17 cellular contexts compared by ENCODE assay signal in the genomic region with DNA sequence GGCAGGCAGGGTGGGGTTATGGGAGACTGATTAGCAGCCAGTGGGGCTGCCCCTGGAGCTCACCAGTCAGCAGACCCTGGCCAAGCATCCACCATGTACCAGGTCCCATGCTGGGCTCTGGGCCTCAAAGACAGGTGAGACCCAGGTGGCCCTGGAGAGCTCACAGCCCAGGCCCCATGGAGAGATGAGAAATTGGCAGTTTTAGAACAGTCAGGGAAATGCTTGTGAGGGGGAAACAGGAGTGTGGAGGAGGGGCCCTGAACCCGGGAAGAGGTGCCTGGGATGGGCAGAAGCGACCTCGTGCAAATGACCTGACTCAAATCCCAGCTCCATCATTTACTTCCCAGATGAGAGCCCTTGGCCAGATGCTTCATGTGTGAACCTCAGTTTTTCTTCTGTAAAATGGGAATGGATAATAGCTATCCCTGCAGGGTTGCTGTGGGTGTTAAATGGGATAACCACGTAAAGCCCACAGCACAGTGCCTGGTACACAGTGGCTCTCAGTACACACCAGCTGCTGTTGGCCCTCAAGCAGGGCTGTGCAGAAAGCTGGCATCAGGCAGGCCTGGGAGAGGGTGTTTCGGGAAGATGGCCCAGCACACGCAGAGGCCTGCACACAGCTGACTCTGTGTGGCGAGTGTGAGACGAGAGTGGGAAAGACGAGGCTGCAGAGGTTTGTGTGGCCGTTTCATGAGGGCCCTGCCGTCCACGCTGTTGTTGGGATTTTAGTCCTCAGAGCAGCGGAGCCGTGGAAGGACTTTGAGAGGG.
DNase-seq lines count a peak whose midpoint lies in the region; ATAC-seq and TF ChIP-seq lines count a peak whose summit lies in the region.
"Had no signal": no experiment of that assay in that cellular context is flagged by ENCODE, and none has a peak within 500 bp of the region (broad histone marks: within the 10 kb centered on the region; RNA-seq: fewer than 3 reads in every experiment).

No MANE protein-coding gene starts in this region.

- intact Hi-C loops in esophagus muscularis mucosa (cut with DNase I) (no loop called here), vagina (cut with DNase I) (no loop called here)

- no peak overlapping the region for H3K27ac Mint-ChIP-seq in activated CD8-positive, alpha-beta memory T cell treated with anti-CD3 and anti-CD28 coated beads, Interleukin-2, amount 10 ng/mL, durations not matched to agents 7 days and 5 days
- H3K27ac Mint-ChIP-seq in osteocyte (ENCODE audit: unreplicated experiment) (no peak overlapping the region), endothelial cell (ENCODE audit: unreplicated experiment) (no peak overlapping the region)
- no peak overlapping the region for H3K27ac Mint-ChIP-seq in activated naive CD4-positive, alpha-beta T cell treated with anti-CD3 and anti-CD28 coated beads, Interleukin-2, amount 50 U/mL, for 72 hours

- 81% methylated on average over 14 of the region's 14 CpGs for WGBS in esophagus muscularis mucosa

- H3K4me3 ChIP-seq in esophagus muscularis mucosa, result no peak overlapping the region
- no peak overlapping the region for H3K4me3 ChIP-seq in vagina
- H3K4me3 ChIP-seq: A549, PC-9 had no signal

- no peaks in the 10 kb centered on the region for H3K9me3 Mint-ChIP-seq in activated CD8-positive, alpha-beta memory T cell treated with anti-CD3 and anti-CD28 coated beads, Interleukin-2, amount 10 ng/mL, durations not matched to agents 7 days and 5 days (ENCODE audit: low read depth)
- H3K9me3 Mint-ChIP-seq in osteocyte (ENCODE audit: unreplicated experiment) (no peaks in the 10 kb centered on the region), endothelial cell (ENCODE audit: unreplicated experiment) (no peaks in the 10 kb centered on the region)
- H3K9me3 Mint-ChIP-seq in activated naive CD4-positive, alpha-beta T cell treated with anti-CD3 and anti-CD28 coated beads, Interleukin-2, amount 50 U/mL, for 72 hours, result no peaks in the 10 kb centered on the region
- H3K9me3 Mint-ChIP-seq: CD14-positive monocyte had no signal

- H3K27me3 ChIP-seq in esophagus muscularis mucosa, result peaks cover 0 to 46% (median 0%) of the 10 kb centered on the region in 4 donors
- H3K27me3 ChIP-seq in vagina, result no peaks in the 10 kb centered on the region

- no peak for ATAC-seq in activated CD8-positive, alpha-beta memory T cell treated with anti-CD3 and anti-CD28 coated beads, Interleukin-2, amount 10 ng/mL, durations not matched to agents 7 days and 5 days
- no peak for ATAC-seq in activated naive CD4-positive, alpha-beta T cell treated with anti-CD3 and anti-CD28 coated beads, Interleukin-2, amount 50 U/mL, for 72 hours
- ATAC-seq in SK-N-SH treated with all-trans-retinoic acid at 6 μM for 48 hours, result no peak
- ATAC-seq: A549 had no signal

- no peak overlapping the region for H3K4me3 Mint-ChIP-seq in activated CD8-positive, alpha-beta memory T cell treated with anti-CD3 and anti-CD28 coated beads, Interleukin-2, amount 10 ng/mL, durations not matched to agents 7 days and 5 days
- H3K4me3 Mint-ChIP-seq in osteocyte (ENCODE audit: unreplicated experiment) (no peak overlapping the region), endothelial cell (ENCODE audit: unreplicated experiment) (no peak overlapping the region)
- H3K4me3 Mint-ChIP-seq: CD14-positive monocyte had no signal

- H3K27ac ChIP-seq in esophagus muscularis mucosa (replicated peaks in 1 of 4), result no peak overlapping the region
- no peak overlapping the region for H3K27ac ChIP-seq in vagina
- H3K27ac ChIP-seq: A549, PC-9 had no signal

- H3K27me3 Mint-ChIP-seq in activated CD8-positive, alpha-beta memory T cell treated with anti-CD3 and anti-CD28 coated beads, Interleukin-2, amount 10 ng/mL, durations not matched to agents 7 days and 5 days, result peaks cover 16% of the 10 kb centered on the region
- H3K27me3 Mint-ChIP-seq in osteocyte (ENCODE audit: unreplicated experiment), result peaks cover 2% of the 10 kb centered on the region
- H3K27me3 Mint-ChIP-seq in endothelial cell (ENCODE audit: unreplicated experiment), result peaks cover 2% of the 10 kb centered on the region

- CTCF ChIA-PET in activated CD8-positive, alpha-beta memory T cell treated with anti-CD3 and anti-CD28 coated beads, Interleukin-2, amount 10 ng/mL, durations not matched to agents 7 days and 5 days (lab: Charles Lee), result no interaction called here

- TF ChIP-seq CTCF in esophagus muscularis mucosa (IDR thresholded peaks at IDR 0.05) (no peak), osteocyte (IDR thresholded peaks at IDR 0.05) (no peak), vagina (IDR thresholded peaks at IDR 0.05) (no peak), endothelial cell (IDR thresholded peaks at IDR 0.05; ENCODE audit: unreplicated experiment) (no peak)

- peak; percentile 15 for DNase-seq in activated CD8-positive, alpha-beta memory T cell treated with anti-CD3 and anti-CD28 coated beads, Interleukin-2, amount 10 ng/mL, durations not matched to agents 7 days and 5 days
- no peak for DNase-seq in activated CD8-positive, alpha-beta memory T cell treated with anti-CD3 and anti-CD28 coated beads, Interleukin-2, amount 50 U/mL, for 4 hours
- DNase-seq in esophagus muscularis mucosa (ENCODE audit: extremely low spot score) (peak; percentile 72), osteocyte (ENCODE audit: extremely low spot score, unreplicated experiment) (peak; percentile 53), vagina (ENCODE audit: extremely low spot score in 2 of 2) (peak; percentile 69 to 74), endothelial cell (ENCODE audit: low spot score) (no peak)
- DNase-seq in activated naive CD4-positive, alpha-beta T cell treated with anti-CD3 and anti-CD28 coated beads, Interleukin-2, amount 50 U/mL, for 72 hours (ENCODE audit: low spot score in 2 of 2), result no peak
- DNase-seq: Caco-2, MV-4-11, NCI-H1436 treated with DMSO at 0.1 percent for 48 hours, NCI-H2107, NCI-H345, NCI-H526 treated with DMSO at 0.1 percent for 48 hours, PC-9 had no signal

- H3K4me1 Mint-ChIP-seq in activated CD8-positive, alpha-beta memory T cell treated with anti-CD3 and anti-CD28 coated beads, Interleukin-2, amount 10 ng/mL, durations not matched to agents 7 days and 5 days, result no peaks in the 10 kb centered on the region
- H3K4me1 Mint-ChIP-seq in osteocyte (ENCODE audit: unreplicated experiment) (no peaks in the 10 kb centered on the region), endothelial cell (ENCODE audit: unreplicated experiment) (no peaks in the 10 kb centered on the region)
- H3K4me1 Mint-ChIP-seq: CD14-positive monocyte had no signal

- H3K36me3 Mint-ChIP-seq in activated CD8-positive, alpha-beta memory T cell treated with anti-CD3 and anti-CD28 coated beads, Interleukin-2, amount 10 ng/mL, durations not matched to agents 7 days and 5 days, result no peaks in the 10 kb centered on the region
- H3K36me3 Mint-ChIP-seq in osteocyte (ENCODE audit: unreplicated experiment) (no peaks in the 10 kb centered on the region), endothelial cell (ENCODE audit: low read depth, unreplicated experiment) (no peaks in the 10 kb centered on the region)
- H3K36me3 Mint-ChIP-seq in activated naive CD4-positive, alpha-beta T cell treated with anti-CD3 and anti-CD28 coated beads, Interleukin-2, amount 50 U/mL, for 72 hours, result no peaks in the 10 kb centered on the region
- H3K36me3 Mint-ChIP-seq: CD14-positive monocyte had no signal

- TF ChIP-seq POLR2A in esophagus muscularis mucosa (IDR thresholded peaks at IDR 0.05; ENCODE audit: low read depth), result no peak
- no peak for TF ChIP-seq POLR2A in vagina (IDR thresholded peaks at IDR 0.05)

- no peak for TF ChIP-seq EP300 in esophagus muscularis mucosa (IDR thresholded peaks at IDR 0.05)

- H3K36me3 ChIP-seq in esophagus muscularis mucosa (no peaks in the 10 kb centered on the region), vagina (no peaks in the 10 kb centered on the region)

- H3K4me1 ChIP-seq in esophagus muscularis mucosa, result no peaks in the 10 kb centered on the region
- H3K4me1 ChIP-seq in vagina, result no peaks in the 10 kb centered on the region
- H3K4me1 ChIP-seq: A549, Caco-2 had no signal

- H3K9me3 ChIP-seq in esophagus muscularis mucosa (no peaks in the 10 kb centered on the region), vagina (no peaks in the 10 kb centered on the region)
- H3K9me3 ChIP-seq: A549, Caco-2 had no signal

TF ChIP-seq in SK-N-SH treated with all-trans-retinoic acid at 6 μM for 48 hours, 23 proteins besides CTCF, POLR2A, EP300 and RAD21 (continues in another document):
- TF ChIP-seq, protein P1, sequence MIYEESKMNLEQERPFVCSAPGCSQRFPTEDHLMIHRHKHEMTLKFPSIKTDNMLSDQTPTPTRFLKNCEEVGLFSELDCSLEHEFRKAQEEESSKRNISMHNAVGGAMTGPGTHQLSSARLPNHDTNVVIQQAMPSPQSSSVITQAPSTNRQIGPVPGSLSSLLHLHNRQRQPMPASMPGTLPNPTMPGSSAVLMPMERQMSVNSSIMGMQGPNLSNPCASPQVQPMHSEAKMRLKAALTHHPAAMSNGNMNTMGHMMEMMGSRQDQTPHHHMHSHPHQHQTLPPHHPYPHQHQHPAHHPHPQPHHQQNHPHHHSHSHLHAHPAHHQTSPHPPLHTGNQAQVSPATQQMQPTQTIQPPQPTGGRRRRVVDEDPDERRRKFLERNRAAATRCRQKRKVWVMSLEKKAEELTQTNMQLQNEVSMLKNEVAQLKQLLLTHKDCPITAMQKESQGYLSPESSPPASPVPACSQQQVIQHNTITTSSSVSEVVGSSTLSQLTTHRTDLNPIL (CRISPR knock-in tag; IDR thresholded peaks at IDR 0.05; ENCODE audit: low read depth), result no peak
- TF ChIP-seq, protein P2, sequence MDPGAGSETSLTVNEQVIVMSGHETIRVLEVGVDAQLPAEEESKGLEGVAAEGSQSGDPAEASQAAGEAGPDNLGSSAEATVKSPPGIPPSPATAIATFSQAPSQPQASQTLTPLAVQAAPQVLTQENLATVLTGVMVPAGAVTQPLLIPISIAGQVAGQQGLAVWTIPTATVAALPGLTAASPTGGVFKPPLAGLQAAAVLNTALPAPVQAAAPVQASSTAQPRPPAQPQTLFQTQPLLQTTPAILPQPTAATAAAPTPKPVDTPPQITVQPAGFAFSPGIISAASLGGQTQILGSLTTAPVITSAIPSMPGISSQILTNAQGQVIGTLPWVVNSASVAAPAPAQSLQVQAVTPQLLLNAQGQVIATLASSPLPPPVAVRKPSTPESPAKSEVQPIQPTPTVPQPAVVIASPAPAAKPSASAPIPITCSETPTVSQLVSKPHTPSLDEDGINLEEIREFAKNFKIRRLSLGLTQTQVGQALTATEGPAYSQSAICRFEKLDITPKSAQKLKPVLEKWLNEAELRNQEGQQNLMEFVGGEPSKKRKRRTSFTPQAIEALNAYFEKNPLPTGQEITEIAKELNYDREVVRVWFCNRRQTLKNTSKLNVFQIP (CRISPR knock-in tag; IDR thresholded peaks at IDR 0.05; ENCODE audit: borderline replicate concordance, low read depth), result no peak
- TF ChIP-seq ZC3H10 (CRISPR knock-in tag; IDR thresholded peaks at IDR 0.05), result no peak
- TF ChIP-seq PPARA (CRISPR knock-in tag; IDR thresholded peaks at IDR 0.05; ENCODE audit: borderline replicate concordance), result no peak
- no peak for TF ChIP-seq RARB (CRISPR knock-in tag; IDR thresholded peaks at IDR 0.05)
- no peak for TF ChIP-seq ESRRG (CRISPR knock-in tag; IDR thresholded peaks at IDR 0.05)
- TF ChIP-seq ZNF565 (CRISPR knock-in tag; conservative IDR thresholded peaks at IDR 0.05; ENCODE audit: low read depth), result no peak
- no peak for TF ChIP-seq BACH2 (CRISPR knock-in tag; IDR thresholded peaks at IDR 0.05; ENCODE audit: borderline replicate concordance)
- TF ChIP-seq ZNF70 (CRISPR knock-in tag; IDR thresholded peaks at IDR 0.05), result no peak

Comparison
In these comparisons a context has a peak if more than half of its experiments do, and no peak if none do; other contexts are left out.
1. DNase-seq: peak in activated CD8-positive, alpha-beta memory T cell treated with anti-CD3 and anti-CD28 coated beads, Interleukin-2, amount 10 ng/mL, durations not matched to agents 7 days and 5 days (single experiment), esophagus muscularis mucosa (single experiment), osteocyte (single experiment) and vagina (2 of 2); none in activated CD8-positive, alpha-beta memory T cell treated with anti-CD3 and anti-CD28 coated beads, Interleukin-2, amount 50 U/mL, for 4 hours (single experiment), activated naive CD4-positive, alpha-beta T cell treated with anti-CD3 and anti-CD28 coated beads, Interleukin-2, amount 50 U/mL, for 72 hours (0 of 2) and endothelial cell (single experiment).